Comparison of ENCODE assay signal across 25 cellular contexts in genomic region chr9:68920921-68921320, GRCh38.
"Had no signal": no experiment of that assay in that cellular context is flagged by ENCODE, and none has a peak within 500 bp of the region (broad histone marks: within the 10 kb centered on the region; RNA-seq: fewer than 3 reads in every experiment).

No MANE protein-coding gene starts in this region.

- DNase-seq: Kasumi-1, MM.1S, NCI-H1092 treated with DMSO at 0.1 percent for 48 hours, NCI-H1436, NCI-H187, NCI-H2029, NCI-H2081 treated with DMSO at 0.1 percent for 48 hours, NCI-H2171, NCI-H226, NCI-H446, NCI-H510A, NCI-H524 treated with DMSO at 0.1 percent for 48 hours, NCI-H69, NCI-H774, Right ventricle myocardium superior, RPMI8226, SIG-M5, SK-N-SH, SW 1271 had no signal

- FAIRE-seq: HTR-8/SVneo, K562, RCC 7860 had no signal

- H3K4me3 ChIP-seq: K562 had no signal

- H3K9me3 ChIP-seq: SK-N-SH had no signal

- H3K27me3 Mint-ChIP-seq: IgD-negative memory B cell had no signal

- H3K9me3 Mint-ChIP-seq: IgD-negative memory B cell had no signal

- ATAC-seq: K562 had no signal

- H3K27ac ChIP-seq: HL-60, KMS-11 had no signal
